Comparison of ENCODE assay signal across 20 cellular contexts in genomic region chr2:62708751-62709150, GRCh38. TPM values are rescaled to one million over a fixed set of nuclear protein-coding genes. Genes with fewer than 3 reads are reported as not detected.
DNase-seq lines count a peak whose midpoint lies in the region; ATAC-seq and TF ChIP-seq lines count a peak whose summit lies in the region.
"Had no signal": no experiment of that assay in that cellular context is flagged by ENCODE, and none has a peak within 500 bp of the region (broad histone marks: within the 10 kb centered on the region; RNA-seq: fewer than 3 reads in every experiment).

No MANE protein-coding gene starts in this region.

- peak overlapping the region in 1 of 10 donors; percentile 1 for H3K27ac Mint-ChIP-seq in naive thymus-derived CD8-positive, alpha-beta T cell
- no peak overlapping the region for H3K27ac Mint-ChIP-seq in activated T-cell treated with anti-CD3 and anti-CD28 coated beads, Interleukin-2, amount 50 U/mL, for 24 hours
- H3K27ac Mint-ChIP-seq: activated T-helper 2 cell treated with anti-CD3 and anti-CD28 coated beads, Interferon-gamma antibody, Interleukin-2, Interleukin-4, amounts not matched to agents 10 μg/mL and 5 μg/mL and 100 μg/mL, durations not matched to agents 14 hours and 24 hours and 36 hours; T-helper 2 cell treated with Interferon-gamma antibody and Interleukin-4, amounts not matched to agents 5 μg/mL and 100 μg/mL, for 36 hours had no signal

- peak overlapping the region in 6 of 10 donors; percentile 1 to 28 (median 8) for H3K4me3 Mint-ChIP-seq in naive thymus-derived CD8-positive, alpha-beta T cell
- H3K4me3 Mint-ChIP-seq in activated T-cell treated with anti-CD3 and anti-CD28 coated beads, Interleukin-2, amount 50 U/mL, for 24 hours = no peak overlapping the region
- H3K4me3 Mint-ChIP-seq: T-helper 2 cell treated with Interferon-gamma antibody and Interleukin-4, amounts not matched to agents 5 μg/mL and 100 μg/mL, for 36 hours had no signal

- peaks cover 0 to 3% (median 0%) of the 10 kb centered on the region in 9 donors for H3K9me3 Mint-ChIP-seq in naive thymus-derived CD8-positive, alpha-beta T cell
- H3K9me3 Mint-ChIP-seq in activated T-cell treated with anti-CD3 and anti-CD28 coated beads, Interleukin-2, amount 50 U/mL, for 24 hours = no peaks in the 10 kb centered on the region
- H3K9me3 Mint-ChIP-seq: activated T-helper 2 cell treated with anti-CD3 and anti-CD28 coated beads, Interferon-gamma antibody, Interleukin-2, Interleukin-4, amounts not matched to agents 10 μg/mL and 5 μg/mL and 100 μg/mL, durations not matched to agents 14 hours and 24 hours and 36 hours; T-helper 2 cell treated with Interferon-gamma antibody and Interleukin-4, amounts not matched to agents 5 μg/mL and 100 μg/mL, for 36 hours had no signal

- H3K9me3 ChIP-seq in HUES48 (ENCODE audit: control insufficient read depth, insufficient read depth, low read length) = no peaks in the 10 kb centered on the region
- no peaks in the 10 kb centered on the region for H3K9me3 ChIP-seq in endocrine pancreas (ENCODE audit: control insufficient read depth, low read length)
- H3K9me3 ChIP-seq: ascending aorta, heart right ventricle, pancreas had no signal

- H3K27me3 ChIP-seq in ACC112 (ENCODE audit: insufficient read depth, low read length) = no peaks in the 10 kb centered on the region
- H3K27me3 ChIP-seq in HUES48 (ENCODE audit: control insufficient read depth, insufficient read depth, low read length) = no peaks in the 10 kb centered on the region
- H3K27me3 ChIP-seq in endocrine pancreas (ENCODE audit: control insufficient read depth, insufficient read depth, low read length) = no peaks in the 10 kb centered on the region
- H3K27me3 ChIP-seq: ascending aorta, heart right ventricle, pancreas had no signal

- TF ChIP-seq POLR2A in erythroblast (IDR thresholded peaks at IDR 0.05; ENCODE audit: low read length) = no peak

- H3K36me3 ChIP-seq in ACC112 (ENCODE audit: insufficient read depth, low read length) (peaks cover 53% of the 10 kb centered on the region), HUES48 (ENCODE audit: control insufficient read depth, insufficient read depth, low read length) (peaks cover 26% of the 10 kb centered on the region), endocrine pancreas (ENCODE audit: control insufficient read depth, insufficient read depth, low read length) (peaks cover 3% of the 10 kb centered on the region)
- H3K36me3 ChIP-seq: ascending aorta, pancreas had no signal

- peaks cover 25 to 39% (median 36%) of the 10 kb centered on the region in 4 donors for H3K4me1 Mint-ChIP-seq in naive thymus-derived CD8-positive, alpha-beta T cell
- H3K4me1 Mint-ChIP-seq in activated T-cell treated with anti-CD3 and anti-CD28 coated beads, Interleukin-2, amount 50 U/mL, for 24 hours (ENCODE audit: low read depth) = peaks cover 41% of the 10 kb centered on the region

- H3K9ac ChIP-seq in HUES48 (ENCODE audit: low read depth, low read length) = no peak overlapping the region
- H3K9ac ChIP-seq in endocrine pancreas (ENCODE audit: control insufficient read depth, insufficient read depth, low read length) = no peak overlapping the region

- H3K79me2 ChIP-seq in ACC112 (ENCODE audit: control insufficient read depth, insufficient read depth, low read length, unreplicated experiment) = peaks cover 69% of the 10 kb centered on the region

- DNase-seq in naive thymus-derived CD8-positive, alpha-beta T cell = no peak
- DNase-seq in NCI-H82 (lab: John Stamatoyannopoulos, UW) (no peak), erythroblast (lab: John Stamatoyannopoulos, UW) (no peak), HUDEP-2 (lab: John Stamatoyannopoulos, UW; ENCODE audit: unreplicated experiment in 76 of 76) (no peak)
- no peak for DNase-seq in activated T-cell treated with anti-CD3 and anti-CD28 coated beads, Interleukin-2, amount 50 U/mL, for 24 hours
- DNase-seq: effector memory CD4-positive, alpha-beta T cell; EL; heart right ventricle; NCI-H1105 treated with DMSO at 0.1 percent for 48 hours; NCI-H446; pancreas; RPMI8226; stimulated activated CD8-positive, alpha-beta memory T cell treated with anti-CD3 and anti-CD28 coated beads, Interleukin-4, amount 100 ng/mL, for 48 hours had no signal

- H3K27ac ChIP-seq in ACC112 (ENCODE audit: low read depth, low read length) = no peak overlapping the region
- H3K27ac ChIP-seq in HUES48 (ENCODE audit: low read depth, low read length) = no peak overlapping the region
- H3K27ac ChIP-seq: ascending aorta, heart right ventricle, pancreas had no signal

- no peak overlapping the region for H2AFZ ChIP-seq in ACC112 (ENCODE audit: low read length, unreplicated experiment)

- peaks cover 21% of the 10 kb centered on the region for H3K4me1 ChIP-seq in ACC112 (ENCODE audit: control insufficient read depth, insufficient read depth, low read length, unreplicated experiment)
- peaks cover 29% of the 10 kb centered on the region for H3K4me1 ChIP-seq in HUES48 (ENCODE audit: control insufficient read depth, insufficient read depth, low read length)
- H3K4me1 ChIP-seq in endocrine pancreas (ENCODE audit: control insufficient read depth, insufficient read depth, low read length) = peaks cover 25% of the 10 kb centered on the region

- POLR2A ChIA-PET in naive thymus-derived CD8-positive, alpha-beta T cell (lab: Charles Lee) = no interaction called here

- ATAC-seq in naive thymus-derived CD8-positive, alpha-beta T cell = no peak
- ATAC-seq: heart right ventricle, left lobe of liver, pancreas had no signal

- H3K36me3 Mint-ChIP-seq in naive thymus-derived CD8-positive, alpha-beta T cell = peaks cover 5 to 9% (median 6%) of the 10 kb centered on the region in 3 donors
- H3K36me3 Mint-ChIP-seq in activated T-cell treated with anti-CD3 and anti-CD28 coated beads, Interleukin-2, amount 50 U/mL, for 24 hours (ENCODE audit: low read depth) = peaks cover 20% of the 10 kb centered on the region

- no peaks in the 10 kb centered on the region for H3K27me3 Mint-ChIP-seq in naive thymus-derived CD8-positive, alpha-beta T cell
- no peaks in the 10 kb centered on the region for H3K27me3 Mint-ChIP-seq in activated T-cell treated with anti-CD3 and anti-CD28 coated beads, Interleukin-2, amount 50 U/mL, for 24 hours

- H3K4me3 ChIP-seq in ACC112 (ENCODE audit: low read depth, low read length) (peak overlapping the region; percentile 87), HUES48 (ENCODE audit: low read depth, low read length) (0 out of 2 replicates have a peak overlapping the region, but pooled peaks have one; percentile 2), endocrine pancreas (ENCODE audit: control insufficient read depth, insufficient read depth, low read length) (peak overlapping the region; percentile 85)
- H3K4me3 ChIP-seq: pancreas had no signal

RNA-seq across cellular contexts. Expression of gene EHBP1, which starts 3.2 kb away (rescaled TPM):
- 10 to 100 TPM; 29.2 to 30.8 TPM for total RNA-seq in naive thymus-derived CD8-positive, alpha-beta T cell
- 10 to 100 TPM in 1 of 3 donors, 1 to 10 TPM in 2; 9.8 to 10.3 (median 9.9) TPM for polyA plus RNA-seq in naive thymus-derived CD8-positive, alpha-beta T cell

Comparison
In these comparisons a context has a peak if more than half of its experiments do, and no peak if none do; other contexts are left out.
1. H3K4me3 ChIP-seq: peak in every context shown above with its lines; median percentile 87 in ACC112; 85 in endocrine pancreas; 2 in HUES48.